Comparison of ENCODE assay signal across 19 cellular contexts in genomic region chr2:58891828-58892366, GRCh38.
"Had no signal": no experiment of that assay in that cellular context is flagged by ENCODE, and none has a peak within 500 bp of the region (broad histone marks: within the 10 kb centered on the region; RNA-seq: fewer than 3 reads in every experiment).

No MANE protein-coding gene starts in this region.

- DNase-seq: effector CD4-positive, alpha-beta T cell; endodermal cell; erythroblast; foreskin keratinocyte; head of caudate nucleus; kidney; left cardiac atrium; left ventricle myocardium superior; mesenchymal stem cell; naive thymus-derived CD4-positive, alpha-beta T cell; nephron progenitor cell; psoas muscle; retina; stimulated activated CD4-positive, alpha-beta T cell treated with anti-CD3 and anti-CD28 coated beads, Interleukin-2, amount 100 ng/mL, for 24 hours; stimulated activated CD4-positive, alpha-beta T cell treated with anti-CD3 and anti-CD28 coated beads, Interleukin-4, amount 100 ng/mL, for 4 hours; stimulated activated naive B cell treated with anti-CD40 and anti-IgM and Interleukin-4, amounts not matched to agents 10 μg/mL and 1 μg/mL and 100 μg/mL, for 72 hours; stimulated activated naive CD8-positive, alpha-beta T cell treated with anti-CD3 and anti-CD28 coated beads, Interleukin-15, amount 100 ng/mL, for 72 hours; transverse colon had no signal

- H3K36me3 Mint-ChIP-seq: naive thymus-derived CD4-positive, alpha-beta T cell; stimulated activated naive B cell treated with anti-CD40 and anti-IgM and Interleukin-4, amounts not matched to agents 10 μg/mL and 1 μg/mL and 100 μg/mL, for 72 hours had no signal

- H3K27me3 Mint-ChIP-seq: naive thymus-derived CD4-positive, alpha-beta T cell had no signal

- ATAC-seq: foreskin keratinocyte; left cardiac atrium; left ventricle myocardium superior; naive thymus-derived CD4-positive, alpha-beta T cell; psoas muscle; sciatic nerve; stimulated activated naive B cell treated with anti-CD40 and anti-IgM and Interleukin-4, amounts not matched to agents 10 μg/mL and 1 μg/mL and 100 μg/mL, for 72 hours; stimulated activated naive CD8-positive, alpha-beta T cell treated with anti-CD3 and anti-CD28 coated beads, Interleukin-15, amount 100 ng/mL, for 72 hours had no signal

- H3K4me3 Mint-ChIP-seq: endodermal cell; naive thymus-derived CD4-positive, alpha-beta T cell; nephron progenitor cell; stimulated activated naive B cell treated with anti-CD40 and anti-IgM and Interleukin-4, amounts not matched to agents 10 μg/mL and 1 μg/mL and 100 μg/mL, for 72 hours; stimulated activated naive CD8-positive, alpha-beta T cell treated with anti-CD3 and anti-CD28 coated beads, Interleukin-15, amount 100 ng/mL, for 72 hours had no signal

- H3K9me3 Mint-ChIP-seq: endodermal cell; nephron progenitor cell; stimulated activated naive B cell treated with anti-CD40 and anti-IgM and Interleukin-4, amounts not matched to agents 10 μg/mL and 1 μg/mL and 100 μg/mL, for 72 hours; stimulated activated naive CD8-positive, alpha-beta T cell treated with anti-CD3 and anti-CD28 coated beads, Interleukin-15, amount 100 ng/mL, for 72 hours had no signal

- H3K27ac Mint-ChIP-seq: endodermal cell; nephron progenitor cell; stimulated activated naive B cell treated with anti-CD40 and anti-IgM and Interleukin-4, amounts not matched to agents 10 μg/mL and 1 μg/mL and 100 μg/mL, for 72 hours; stimulated activated naive CD8-positive, alpha-beta T cell treated with anti-CD3 and anti-CD28 coated beads, Interleukin-15, amount 100 ng/mL, for 72 hours had no signal

- H3K4me1 Mint-ChIP-seq: endodermal cell; naive thymus-derived CD4-positive, alpha-beta T cell; nephron progenitor cell; stimulated activated naive CD8-positive, alpha-beta T cell treated with anti-CD3 and anti-CD28 coated beads, Interleukin-15, amount 100 ng/mL, for 72 hours had no signal
